In genomic region chr14:39015360-39015961, GRCh38 we compare ENCODE assay signal across 8 cellular contexts.
DNase-seq lines count a peak whose midpoint lies in the region; ATAC-seq and TF ChIP-seq lines count a peak whose summit lies in the region.

No MANE protein-coding gene starts in this region.

- H3K9me3 ChIP-seq in osteoblast (ENCODE audit: low read depth, low read length), result no peaks in the 10 kb centered on the region

- H3K36me3 ChIP-seq in osteoblast (ENCODE audit: insufficient read depth, low read length), result peaks cover 14% of the 10 kb centered on the region

- no peak overlapping the region for H3K4me2 ChIP-seq in osteoblast (ENCODE audit: insufficient read depth, low read length)

- H4K20me1 ChIP-seq in osteoblast (ENCODE audit: insufficient read depth, low read length), result peaks cover 26% of the 10 kb centered on the region

- H3K4me3 ChIP-seq in osteoblast (ENCODE audit: insufficient read depth, low read length), result no peak overlapping the region

- H3K27me3 ChIP-seq in osteoblast (ENCODE audit: insufficient read depth, low read length), result no peaks in the 10 kb centered on the region

- TF ChIP-seq CTCF in osteoblast (IDR thresholded peaks at IDR 0.05; ENCODE audit: extremely low read depth, low read depth, low read length), result peak; percentile 81

- DNase-seq in NOMO-1 (lab: John Stamatoyannopoulos, UW; ENCODE audit: unreplicated experiment in 2 of 2) (peak; percentile 9 to 55), NOMO-1 treated with dmso at 0.1 percent for 144 hours (lab: John Stamatoyannopoulos, UW; ENCODE audit: unreplicated experiment) (no peak), KG1 (lab: John Stamatoyannopoulos, UW) (peak; percentile 25), RPMI8226 (peak; percentile 43), erythroblast (lab: John Stamatoyannopoulos, UW) (peak; percentile 45 to 62), osteoblast (ENCODE audit: insufficient read length, low spot score, missing footprints) (no peak)
- no peak for DNase-seq in activated T-cell treated with anti-CD3 and anti-CD28 coated beads, Interleukin-2, amount 50 U/mL, for 48 hours

- no peaks in the 10 kb centered on the region for H3K79me2 ChIP-seq in osteoblast (ENCODE audit: insufficient read depth, low read length)

- no peaks in the 10 kb centered on the region for H3K4me1 ChIP-seq in osteoblast (ENCODE audit: insufficient read depth, low read length)

- no peak overlapping the region for H3K27ac ChIP-seq in osteoblast (ENCODE audit: low read depth, low read length)

- no peak for TF ChIP-seq POLR2A in erythroblast (IDR thresholded peaks at IDR 0.05; ENCODE audit: low read length)

- no peak overlapping the region for H2AFZ ChIP-seq in osteoblast (ENCODE audit: low read length)

- ATAC-seq in GM21423 (IDR thresholded peaks at IDR 0.05; ENCODE audit: unreplicated experiment), result peak; percentile 85

Comparison
In these comparisons a context has a peak if more than half of its experiments do, and no peak if none do; other contexts are left out.
1. DNase-seq: peak in NOMO-1 (2 of 2), KG1 (single experiment), RPMI8226 (single experiment) and erythroblast (2 of 2); none in NOMO-1 treated with dmso at 0.1 percent for 144 hours (single experiment), osteoblast (single experiment) and activated T-cell treated with anti-CD3 and anti-CD28 coated beads, Interleukin-2, amount 50 U/mL, for 48 hours (0 of 2).